In genomic region chr6:36700071-36700811, GRCh38 we compare ENCODE assay signal across 2 cellular contexts.
A peak's percentile ranks its signal among the peaks of the same experiment; 100 is the strongest.
TF ChIP-seq lines count a peak whose summit lies in the region.

No MANE protein-coding gene starts in this region.

TF ChIP-seq in HEK293, 187 proteins besides CTCF, POLR2A, EP300 and RAD21:
- no peak for TF ChIP-seq ZSCAN16 (tag by site-specific recombination; IDR thresholded peaks at IDR 0.05)
- no peak for TF ChIP-seq PRDM1 (tag by site-specific recombination; IDR thresholded peaks at IDR 0.05)
- peak; percentile 80; the same call in 1 of the 2 replicates for TF ChIP-seq ZNF768 (tag by site-specific recombination; IDR thresholded peaks at IDR 0.05)
- TF ChIP-seq ZNF121 (tag by site-specific recombination; IDR thresholded peaks at IDR 0.05): 0 out of 2 replicates have a peak, but pooled peaks have one; percentile 62

TF ChIP-seq in HepG2, 621 proteins besides CTCF, POLR2A, EP300 and RAD21:
- TF ChIP-seq NFKB2 (CRISPR knock-in tag; IDR thresholded peaks at IDR 0.05; ENCODE audit: borderline replicate concordance) (no peak), ZNF770 (CRISPR knock-in tag; IDR thresholded peaks at IDR 0.05) (no peak), ZNF768 (CRISPR knock-in tag; IDR thresholded peaks at IDR 0.05) (peak; percentile 79; the same call in 1 of the 2 replicates)
